In the genomic region with DNA sequence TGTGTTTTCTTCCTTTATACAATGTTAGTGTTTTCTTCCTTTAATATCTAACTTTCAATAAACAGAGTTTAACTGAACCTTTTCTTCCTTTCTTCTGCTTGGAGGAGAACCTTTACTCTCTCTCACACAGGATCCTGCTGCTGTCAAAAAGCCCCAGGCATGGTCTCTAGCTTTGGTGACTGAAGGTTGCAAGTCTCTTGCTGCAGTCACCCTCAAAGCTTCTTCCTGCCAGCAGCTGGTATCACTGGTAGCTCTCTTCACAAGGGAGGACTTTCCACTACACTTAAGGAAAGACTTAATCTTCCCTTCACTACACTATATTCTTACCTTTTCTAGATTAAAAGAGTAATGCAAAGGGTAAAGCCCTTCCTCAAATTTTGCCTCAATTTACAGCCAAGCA, we compare ENCODE assay signal across 9 cellular contexts.
DNase-seq lines count a peak whose midpoint lies in the region; ATAC-seq and TF ChIP-seq lines count a peak whose summit lies in the region.
"Had no signal": no experiment of that assay in that cellular context is flagged by ENCODE, and none has a peak within 500 bp of the region (broad histone marks: within the 10 kb centered on the region; RNA-seq: fewer than 3 reads in every experiment).

No MANE protein-coding gene starts in this region.

- DNase-seq in SK-N-MC (ENCODE audit: low read depth, low spot score) (no peak), osteocyte (ENCODE audit: extremely low spot score, unreplicated experiment) (no peak), NCI-H2081 (lab: John Stamatoyannopoulos, UW) (no peak), NCI-H2171 treated with DMSO at 0.1 percent for 48 hours (lab: John Stamatoyannopoulos, UW) (no peak), nucleus accumbens (lab: John Stamatoyannopoulos, UW) (no peak), NCI-H774 (lab: John Stamatoyannopoulos, UW) (no peak)

- TF ChIP-seq CTCF in osteocyte (IDR thresholded peaks at IDR 0.05): no peak

- H3K4me1 Mint-ChIP-seq in osteocyte (ENCODE audit: unreplicated experiment): peaks cover 16% of the 10 kb centered on the region

- H3K36me3 Mint-ChIP-seq in osteocyte (ENCODE audit: unreplicated experiment): no peaks in the 10 kb centered on the region

- no peak overlapping the region for H3K4me3 Mint-ChIP-seq in osteocyte (ENCODE audit: unreplicated experiment)
- H3K4me3 Mint-ChIP-seq: stimulated activated naive CD8-positive, alpha-beta T cell treated with anti-CD3 and anti-CD28 coated beads, Interleukin-15, Interleukin-2, amounts not matched to agents 100 ng/mL and 50 ng/mL, for 24 hours had no signal

- ATAC-seq in GM18907 (IDR thresholded peaks at IDR 0.05; ENCODE audit: unreplicated experiment) (peak; percentile 65), HG02642 (IDR thresholded peaks at IDR 0.05; ENCODE audit: poor library complexity, unreplicated experiment) (peak; percentile 56)

- H3K4me3 ChIP-seq in SK-N-MC: peak overlapping the region; percentile 48

- H3K27ac ChIP-seq in SK-N-MC: no peak overlapping the region

- H3K9me3 ChIP-seq in SK-N-MC (ENCODE audit: low read depth, low read length): no peaks in the 10 kb centered on the region

- H3K27me3 Mint-ChIP-seq in osteocyte (ENCODE audit: unreplicated experiment): no peaks in the 10 kb centered on the region
- H3K27me3 Mint-ChIP-seq: stimulated activated naive CD8-positive, alpha-beta T cell treated with anti-CD3 and anti-CD28 coated beads, Interleukin-15, Interleukin-2, amounts not matched to agents 100 ng/mL and 50 ng/mL, for 24 hours had no signal

- no peaks in the 10 kb centered on the region for H3K36me3 ChIP-seq in SK-N-MC (ENCODE audit: insufficient read depth, low read length)

- no peaks in the 10 kb centered on the region for H3K9me3 Mint-ChIP-seq in osteocyte (ENCODE audit: unreplicated experiment)
- H3K9me3 Mint-ChIP-seq: stimulated activated naive CD8-positive, alpha-beta T cell treated with anti-CD3 and anti-CD28 coated beads, Interleukin-15, Interleukin-2, amounts not matched to agents 100 ng/mL and 50 ng/mL, for 24 hours had no signal

- no peak overlapping the region for H3K9ac ChIP-seq in SK-N-MC (ENCODE audit: insufficient read length)

- H3K27ac Mint-ChIP-seq in osteocyte (ENCODE audit: unreplicated experiment): peak overlapping the region; percentile 11
- H3K27ac Mint-ChIP-seq: stimulated activated naive CD8-positive, alpha-beta T cell treated with anti-CD3 and anti-CD28 coated beads, Interleukin-15, Interleukin-2, amounts not matched to agents 100 ng/mL and 50 ng/mL, for 24 hours had no signal
